Comparison of ENCODE assay signal across 8 cellular contexts in genomic region chr1:23562138-23562819, GRCh38. TPM values are rescaled to one million over a fixed set of nuclear protein-coding genes. Genes with fewer than 3 reads are reported as not detected.
A peak's percentile ranks its signal among the peaks of the same experiment; 100 is the strongest.
DNase-seq lines count a peak whose midpoint lies in the region; ATAC-seq, FAIRE-seq and TF ChIP-seq lines count a peak whose summit lies in the region.

No MANE protein-coding gene starts in this region.

- 1 to 2% methylated on average over 19 of the region's 19 CpGs for WGBS in heart right ventricle, 2 donors
- 3% methylated on average over 19 of the region's 19 CpGs for WGBS in pancreas, 2 donors

- H3K4me3 Mint-ChIP-seq in CD14-positive monocyte, result peak overlapping the region in 1 of 2 donors; percentile 85
- no peak overlapping the region for H3K4me3 Mint-ChIP-seq in activated T-helper 17 cell treated with anti-CD3 and anti-CD28 coated beads, Interleukin-2, amount 50 U/mL, for 72 hours

- peaks cover 0 to 8% of the 10 kb centered on the region in 2 donors for H3K36me3 Mint-ChIP-seq in CD14-positive monocyte
- H3K36me3 Mint-ChIP-seq in activated T-helper 17 cell treated with anti-CD3 and anti-CD28 coated beads, Interleukin-2, amount 50 U/mL, for 72 hours (ENCODE audit: low read depth), result peaks cover 17% of the 10 kb centered on the region

- ATAC-seq in heart right ventricle (peak; percentile 83 to 89 (median 88)), pancreas (peak; percentile 44 to 69 (median 68)), GM18520 (IDR thresholded peaks at IDR 0.05; ENCODE audit: unreplicated experiment) (no peak)
- ATAC-seq in activated T-helper 17 cell treated with anti-CD3 and anti-CD28 coated beads, Interleukin-2, amount 50 U/mL, for 72 hours (replicated peaks), result no peak

- CTCF ChIA-PET in HEK293T (lab: Yijun Ruan, JAX), result interaction anchor here (0.5 kb wide), 1 partner anchor 193 kb away, joined by 3 read pairs; the partner anchor contains the start of gene ZNF436

- peaks cover 2 to 17% (median 10%) of the 10 kb centered on the region in 7 donors for H3K9me3 Mint-ChIP-seq in CD14-positive monocyte
- H3K9me3 Mint-ChIP-seq in activated T-helper 17 cell treated with anti-CD3 and anti-CD28 coated beads, Interleukin-2, amount 50 U/mL, for 72 hours, result no peaks in the 10 kb centered on the region

- peaks cover 72 to 89% (median 89%) of the 10 kb centered on the region in 3 donors for H3K27me3 Mint-ChIP-seq in CD14-positive monocyte (ENCODE audit: low read depth in 3 of 3)
- peaks cover 3% of the 10 kb centered on the region for H3K27me3 Mint-ChIP-seq in activated T-helper 17 cell treated with anti-CD3 and anti-CD28 coated beads, Interleukin-2, amount 50 U/mL, for 72 hours

- POLR2A ChIA-PET in HEK293T (lab: Yijun Ruan, JAX), result interaction anchor here (1.0 kb wide), 2 partner anchors 12 to 58 kb away, joined by 3 read pairs; no protein-coding TSS in a partner anchor

- TF ChIP-seq CTCF in CD14-positive monocyte (IDR thresholded peaks at IDR 0.05) (no peak), heart right ventricle (IDR thresholded peaks at IDR 0.05) (no peak), pancreas (IDR thresholded peaks at IDR 0.05) (no peak)

- H3K4me1 Mint-ChIP-seq in CD14-positive monocyte, result peaks cover 65% of the 10 kb centered on the region
- H3K4me1 Mint-ChIP-seq in activated T-helper 17 cell treated with anti-CD3 and anti-CD28 coated beads, Interleukin-2, amount 50 U/mL, for 72 hours, result peaks cover 6% of the 10 kb centered on the region

- H3K4me3 ChIP-seq in heart right ventricle (peak overlapping the region in 8 of 10 donors; percentile 1 to 97 (median 48)), pancreas (peak overlapping the region in 1 of 4 donors; percentile 2)

- intact Hi-C loops in CD14-positive monocyte (cut with micrococcal nuclease) (no loop called here), heart right ventricle (cut with DNase I) (no loop called here), pancreas (cut with DNase I) (no loop called here)

- peaks cover 0 to 16% (median 5%) of the 10 kb centered on the region in 9 donors for H3K36me3 ChIP-seq in heart right ventricle
- H3K36me3 ChIP-seq in pancreas, result no peaks in the 10 kb centered on the region

- peak; percentile 72 for DNase-seq in CD14-positive monocyte (ENCODE audit: low spot score)
- DNase-seq in HEK293T (ENCODE audit: extremely low spot score), result peak; percentile 92
- peak; percentile 96 for DNase-seq in NCI-H69 (lab: John Stamatoyannopoulos, UW)
- peak in 56 of 58 donors; percentile 14 to 96 (median 81) for DNase-seq in anterior cingulate cortex (lab: John Stamatoyannopoulos, UW)
- DNase-seq in heart right ventricle, result peak; percentile 97 to 98
- DNase-seq in pancreas, result peak; percentile 87 to 95 (median 92)

- H3K9me3 ChIP-seq in heart right ventricle (no peaks in the 10 kb centered on the region), pancreas (no peaks in the 10 kb centered on the region)

- peak overlapping the region in 6 of 7 donors; percentile 73 to 88 (median 80) for H3K27ac Mint-ChIP-seq in CD14-positive monocyte
- H3K27ac Mint-ChIP-seq in activated T-helper 17 cell treated with anti-CD3 and anti-CD28 coated beads, Interleukin-2, amount 50 U/mL, for 72 hours, result no peak overlapping the region

- H3K27me3 ChIP-seq in heart right ventricle (peaks cover 0 to 18% (median 0%) of the 10 kb centered on the region in 7 donors), pancreas (no peaks in the 10 kb centered on the region)

- peak; percentile 60 for FAIRE-seq in pancreas (lab: Jason Lieb, UNC)

- H3K27ac ChIP-seq in heart right ventricle (peak overlapping the region; percentile 90 to 99 (median 95)), pancreas (peak overlapping the region in 3 of 4 donors; percentile 61 to 93 (median 89))

- H3K4me1 ChIP-seq in heart right ventricle, result peaks cover 4 to 59% (median 43%) of the 10 kb centered on the region in 9 donors
- peaks cover 8 to 30% (median 11%) of the 10 kb centered on the region in 3 donors for H3K4me1 ChIP-seq in pancreas

TF ChIP-seq in HEK293T, 16 proteins besides CTCF, POLR2A, EP300 and RAD21:
- no peak for TF ChIP-seq BHLHE40 (IDR thresholded peaks at IDR 0.05; ENCODE audit: borderline replicate concordance)
- TF ChIP-seq CTBP1 (IDR thresholded peaks at IDR 0.05; ENCODE audit: borderline replicate concordance), result peak; percentile 21; the same call in 1 of the 2 replicates

RNA-seq across cellular contexts. Expression of gene ID3, which starts 3.0 kb away (rescaled TPM):
- polyA plus RNA-seq in CD14-positive monocyte, result 1 to 10 TPM; 1.1 to 2.5 TPM
- total RNA-seq in heart right ventricle, result 100 to 1,000 TPM in 3 of 10 donors, 10 to 100 TPM in 7; 44.7 to 148 (median 83.4) TPM
- 100 to 1,000 TPM in 1 of 2 donors, 10 to 100 TPM in 1; 73.6 to 217 TPM for polyA plus RNA-seq in heart right ventricle
- 10 to 100 TPM; 16.6 to 54.0 (median 31.2) TPM for total RNA-seq in pancreas
- 10 to 100 TPM; 40.1 to 51.9 TPM for polyA plus RNA-seq in pancreas
- total RNA-seq in activated T-helper 17 cell treated with anti-CD3 and anti-CD28 coated beads, Interleukin-2, amount 50 U/mL, for 72 hours, result 10 to 100 TPM; 19.5 to 45.2 TPM

RNA-seq across cellular contexts. Expression of gene E2F2, which starts 31.2 kb away (rescaled TPM):
- polyA plus RNA-seq in CD14-positive monocyte (1 to 10 TPM in 1 of 2 donors, under 1 TPM in 1; 0.24 to 1.8 TPM), heart right ventricle (under 1 TPM in 1 of 2 donors, not detected in 1; 0.06 TPM), pancreas (under 1 TPM; 0.04 to 0.05 TPM)
- total RNA-seq in heart right ventricle (1 to 10 TPM in 1 of 10 donors, under 1 TPM in 8, not detected in 1; 0.04 to 2.3 (median 0.17) TPM), pancreas (under 1 TPM in 4 of 6 donors, not detected in 2; 0.14 to 0.40 (median 0.20) TPM)
- total RNA-seq in activated T-helper 17 cell treated with anti-CD3 and anti-CD28 coated beads, Interleukin-2, amount 50 U/mL, for 72 hours, result 10 to 100 TPM; 13.0 to 24.1 TPM

Comparison
In these comparisons a context has a peak if more than half of its experiments do, and no peak if none do; other contexts are left out.
1. ATAC-seq: peak in heart right ventricle (8 of 8) and pancreas (4 of 4); none in activated T-helper 17 cell treated with anti-CD3 and anti-CD28 coated beads, Interleukin-2, amount 50 U/mL, for 72 hours (single experiment) and GM18520 (single experiment).
2. RNA of gene E2F2, which starts 31.2 kb away (total RNA-seq): 13.0 to 24.1 TPM in activated T-helper 17 cell treated with anti-CD3 and anti-CD28 coated beads, Interleukin-2, amount 50 U/mL, for 72 hours; 0.04 to 2.3 TPM in heart right ventricle and 0.14 to 0.40 TPM in pancreas; every median in the first group is over 4 times any median in the second.
3. Peak in every context shown above with its lines, with median percentiles within 50 percentile points of each other: DNase-seq.